In genomic region chr11:62601114-62601363, GRCh38 we compare ENCODE assay signal across 8 cellular contexts. TPM values are rescaled to one million over a fixed set of nuclear protein-coding genes. Genes with fewer than 3 reads are reported as not detected.
DNase-seq lines count a peak whose midpoint lies in the region; ATAC-seq, FAIRE-seq and TF ChIP-seq lines count a peak whose summit lies in the region.

No MANE protein-coding gene starts in this region.

- ATAC-seq in naive thymus-derived CD4-positive, alpha-beta T cell: no peak
- ATAC-seq in GM19328 (IDR thresholded peaks at IDR 0.05; ENCODE audit: unreplicated experiment): no peak
- no peak for ATAC-seq in HG02938 (IDR thresholded peaks at IDR 0.05; ENCODE audit: unreplicated experiment)

- peaks cover 11 to 57% (median 39%) of the 10 kb centered on the region in 5 donors for H3K36me3 Mint-ChIP-seq in naive thymus-derived CD4-positive, alpha-beta T cell

- H3K9ac ChIP-seq in endothelial cell of umbilical vein (replicated peaks; ENCODE audit: extremely low read depth, insufficient read depth, low read length): peak overlapping the region; percentile 89

- no TSS peak for BruUV-seq in endothelial cell of umbilical vein (replicated peaks; lab: Mats Ljungman, UMichigan)

- dilution Hi-C loops in endothelial cell of umbilical vein (cut with MboI; ENCODE audit: extremely low pct_ligation_motif_present, low sequenced_read_pairs): no loop called here

- H3K27ac ChIP-seq in endothelial cell of umbilical vein (ENCODE audit: insufficient read depth, low read depth, low read length): peak overlapping the region; percentile 54
- H3K27ac ChIP-seq in naive thymus-derived CD4-positive, alpha-beta T cell (ENCODE audit: low read depth, low read length): peak overlapping the region; percentile 98

- peak overlapping the region; percentile 90 to 98 (median 97) for H3K27ac Mint-ChIP-seq in naive thymus-derived CD4-positive, alpha-beta T cell

- no peak overlapping the region for H3K4me2 ChIP-seq in endothelial cell of umbilical vein (ENCODE audit: insufficient read depth, low read length)

- H3K79me2 ChIP-seq in endothelial cell of umbilical vein (ENCODE audit: control insufficient read depth, insufficient read depth, low read length): peaks cover 45% of the 10 kb centered on the region

- TF ChIP-seq CTCF in endothelial cell of umbilical vein (IDR thresholded peaks at IDR 0.05; ENCODE audit: extremely low read depth in 1 of 2, insufficient read depth in 1 of 2, low read depth in 1 of 2, low read length in 2 of 2): no peak

- H3K4me3 Mint-ChIP-seq in naive thymus-derived CD4-positive, alpha-beta T cell: peak overlapping the region; percentile 85 to 99 (median 94)

- peak; percentile 52 for TF ChIP-seq POLR2A in endothelial cell of umbilical vein (IDR thresholded peaks at IDR 0.05; ENCODE audit: low read depth, low read length)

- POLR2A ChIA-PET in HEK293T (lab: Yijun Ruan, JAX) (interaction anchor here (0.7 to 3.4 kb wide), 12 partner anchors 9 to 127 kb away, joined by 3 to 105 read pairs (median 8); partner anchors contain the start of genes B3GAT3, C11orf98, CSKMT and EEF1G), endothelial cell of umbilical vein (lab: Charles Lee) (interaction anchor here (1.0 to 2.1 kb wide), 5 partner anchors 10 to 240 kb away, joined by 5 to 19 read pairs (median 5); partner anchors contain the start of genes C11orf98, CSKMT, EEF1G and TUT1)
- POLR2A ChIA-PET in naive thymus-derived CD4-positive, alpha-beta T cell (lab: Charles Lee): interaction anchor here (1.0 to 15.2 kb wide), 25 partner anchors 7 to 280 kb away, joined by 3 to 219 read pairs (median 7); partner anchors contain the start of genes B3GAT3, C11orf98, CSKMT and EEF1G

- H3K9me3 Mint-ChIP-seq in naive thymus-derived CD4-positive, alpha-beta T cell: peaks cover 0 to 1% (median 0%) of the 10 kb centered on the region in 11 donors

- H2AFZ ChIP-seq in endothelial cell of umbilical vein (ENCODE audit: low read depth, low read length): no peak overlapping the region

- CTCF ChIA-PET in HEK293T (lab: Yijun Ruan, JAX): interaction anchor here (0.8 to 2.1 kb wide), 4 partner anchors 9 to 58 kb away, joined by 3 to 9 read pairs (median 6); partner anchors contain the start of genes EML3 and TUT1
- CTCF ChIA-PET in endothelial cell of umbilical vein (lab: Charles Lee): interaction anchor here (1.0 to 3.8 kb wide), 5 partner anchors 9 to 206 kb away, joined by 3 to 29 read pairs (median 13); partner anchors contain the start of genes B3GAT3, EML3 and TUT1
- CTCF ChIA-PET in naive thymus-derived CD4-positive, alpha-beta T cell (lab: Charles Lee): interaction anchor here (0.6 to 1.3 kb wide), 4 partner anchors 9 to 95 kb away, joined by 3 to 13 read pairs (median 6); partner anchors contain the start of gene TUT1

- DNase-seq in CD1c-positive myeloid dendritic cell (ENCODE audit: extremely low spot score) (peak; percentile 57), HEK293T (ENCODE audit: extremely low spot score) (no peak), UCSD-AML1 (lab: John Stamatoyannopoulos, UW; ENCODE audit: unreplicated experiment) (peak; percentile 63), endothelial cell of umbilical vein (ENCODE audit: low read depth, low spot score) (no peak), COLO829 (ENCODE audit: low spot score) (no peak)
- DNase-seq in naive thymus-derived CD4-positive, alpha-beta T cell: no peak

- FAIRE-seq in endothelial cell of umbilical vein (lab: Jason Lieb, UNC): no peak

- H3K9me1 ChIP-seq in endothelial cell of umbilical vein (replicated peaks; ENCODE audit: control insufficient read depth, extremely low read depth, insufficient read depth, low read length): no peaks in the 10 kb centered on the region

- no peaks in the 10 kb centered on the region for H4K20me1 ChIP-seq in endothelial cell of umbilical vein (replicated peaks; ENCODE audit: control insufficient read depth, extremely low read depth, insufficient read depth, low read length)

- H3K4me3 ChIP-seq in endothelial cell of umbilical vein (replicated peaks in 1 of 3; ENCODE audit: insufficient read depth in 1 of 3, low read depth in 1 of 3, low read length in 3 of 3): peak overlapping the region; percentile 61 to 98 (median 92)
- H3K4me3 ChIP-seq in naive thymus-derived CD4-positive, alpha-beta T cell (ENCODE audit: low read length): peak overlapping the region; percentile 71

- intact Hi-C loops in endothelial cell of umbilical vein (cut with micrococcal nuclease): loop anchor here (1.0 to 2.0 kb wide), 2 partner anchors 11 to 106 kb away; partner anchors contain the start of genes BSCL2, EML3 and GNG3
- intact Hi-C loops in naive thymus-derived CD4-positive, alpha-beta T cell (cut with micrococcal nuclease): loop anchor here (1.0 to 5.0 kb wide), 6 partner anchors 11 to 256 kb away; partner anchors contain the start of genes EML3 (in 1 of the 2), GANAB (in 1 of the 2), HNRNPUL2 (in 1 of the 2) and UBXN1 (in 1 of the 2)

- no peaks in the 10 kb centered on the region for H3K27me3 Mint-ChIP-seq in naive thymus-derived CD4-positive, alpha-beta T cell

- H3K4me1 Mint-ChIP-seq in naive thymus-derived CD4-positive, alpha-beta T cell: peaks cover 43 to 64% (median 51%) of the 10 kb centered on the region in 7 donors

- no peaks in the 10 kb centered on the region for H3K27me3 ChIP-seq in endothelial cell of umbilical vein (ENCODE audit: control insufficient read depth in 2 of 2, insufficient read depth in 2 of 2, low read length in 2 of 2)
- H3K27me3 ChIP-seq in naive thymus-derived CD4-positive, alpha-beta T cell (ENCODE audit: control insufficient read depth in 2 of 2, insufficient read depth in 2 of 2, low read length in 2 of 2): no peaks in the 10 kb centered on the region

- H3K4me1 ChIP-seq in endothelial cell of umbilical vein (ENCODE audit: control insufficient read depth, extremely low read depth, insufficient read depth, low read length): peaks cover 19% of the 10 kb centered on the region
- H3K4me1 ChIP-seq in naive thymus-derived CD4-positive, alpha-beta T cell (ENCODE audit: control insufficient read depth in 2 of 2, insufficient read depth in 2 of 2, low read length in 2 of 2): peaks cover 19 to 23% of the 10 kb centered on the region in 2 donors

- peaks cover 16 to 28% of the 10 kb centered on the region in 2 experiments for H3K36me3 ChIP-seq in endothelial cell of umbilical vein (ENCODE audit: control insufficient read depth in 2 of 2, extremely low read depth in 1 of 2, insufficient read depth in 2 of 2, low read length in 2 of 2)
- H3K36me3 ChIP-seq in naive thymus-derived CD4-positive, alpha-beta T cell (ENCODE audit: control insufficient read depth in 2 of 3, insufficient read depth in 3 of 3, low read length in 3 of 3): peaks cover 12 to 62% (median 30%) of the 10 kb centered on the region in 3 experiments

- H3K9me3 ChIP-seq in endothelial cell of umbilical vein (replicated peaks; ENCODE audit: control insufficient read depth, insufficient read depth, low read length): no peaks in the 10 kb centered on the region
- no peaks in the 10 kb centered on the region for H3K9me3 ChIP-seq in naive thymus-derived CD4-positive, alpha-beta T cell (ENCODE audit: control insufficient read depth in 2 of 3, low read length in 3 of 3)

RNA-seq across cellular contexts. Expression of gene MTA2, which starts 0.6 kb away (rescaled TPM):
- total RNA-seq in endothelial cell of umbilical vein: 166 and 176 TPM in 2 replicates
- 30.2 and 40.4 TPM in 2 replicates for polyA plus RNA-seq in endothelial cell of umbilical vein
- polyA plus RNA-seq in endothelial cell of umbilical vein (2011; cell fraction: cytosol; rRNA removed): 30.0 and 32.2 TPM in 2 replicates
- 111 and 132 TPM in 2 replicates for polyA plus RNA-seq in endothelial cell of umbilical vein (2011; cell fraction: nucleus; rRNA removed)
- polyA plus RNA-seq in endothelial cell of umbilical vein (2012): 108 and 120 TPM in 2 replicates
- polyA minus RNA-seq in endothelial cell of umbilical vein: 91.6 and 95.5 TPM in 2 replicates
- polyA minus RNA-seq in endothelial cell of umbilical vein (2011; cell fraction: cytosol; rRNA and poly(A)+ RNA removed): 51.8 TPM
- 40.3 and 57.1 TPM in 2 replicates for polyA minus RNA-seq in endothelial cell of umbilical vein (2011; cell fraction: nucleus; rRNA and poly(A)+ RNA removed)
- total RNA-seq in naive thymus-derived CD4-positive, alpha-beta T cell: 100 to 1,000 TPM; 134 to 238 (median 199) TPM
- 10 to 100 TPM; 25.6 to 46.4 TPM for polyA plus RNA-seq in naive thymus-derived CD4-positive, alpha-beta T cell

RNA-seq across cellular contexts. Expression of gene TUT1, which starts 9.7 kb away (rescaled TPM):
- 16.9 and 17.8 TPM in 2 replicates for total RNA-seq in endothelial cell of umbilical vein
- 11.5 and 12.7 TPM in 2 replicates for polyA plus RNA-seq in endothelial cell of umbilical vein
- polyA plus RNA-seq in endothelial cell of umbilical vein (2011; cell fraction: cytosol; rRNA removed): 7.1 and 9.3 TPM in 2 replicates
- 45.0 and 48.0 TPM in 2 replicates for polyA plus RNA-seq in endothelial cell of umbilical vein (2011; cell fraction: nucleus; rRNA removed)
- 10.6 and 12.9 TPM in 2 replicates for polyA plus RNA-seq in endothelial cell of umbilical vein (2012)
- 8.6 and 9.0 TPM in 2 replicates for polyA minus RNA-seq in endothelial cell of umbilical vein
- 16.0 TPM for polyA minus RNA-seq in endothelial cell of umbilical vein (2011; cell fraction: cytosol; rRNA and poly(A)+ RNA removed)
- 5.2 and 7.6 TPM in 2 replicates for polyA minus RNA-seq in endothelial cell of umbilical vein (2011; cell fraction: nucleus; rRNA and poly(A)+ RNA removed)
- total RNA-seq in naive thymus-derived CD4-positive, alpha-beta T cell: 10 to 100 TPM; 34.5 to 54.6 (median 37.4) TPM
- polyA plus RNA-seq in naive thymus-derived CD4-positive, alpha-beta T cell: 10 to 100 TPM; 20.2 to 25.4 TPM

RNA-seq across cellular contexts. Expression of gene EML3, which starts 11.5 kb away (rescaled TPM):
- total RNA-seq in endothelial cell of umbilical vein: 101 and 110 TPM in 2 replicates
- 75.7 and 78.3 TPM in 2 replicates for polyA plus RNA-seq in endothelial cell of umbilical vein
- 27.7 and 29.7 TPM in 2 replicates for polyA plus RNA-seq in endothelial cell of umbilical vein (2011; cell fraction: cytosol; rRNA removed)
- 297 and 324 TPM in 2 replicates for polyA plus RNA-seq in endothelial cell of umbilical vein (2011; cell fraction: nucleus; rRNA removed)
- polyA plus RNA-seq in endothelial cell of umbilical vein (2012): 60.5 and 84.3 TPM in 2 replicates
- 61.5 and 71.2 TPM in 2 replicates for polyA minus RNA-seq in endothelial cell of umbilical vein
- polyA minus RNA-seq in endothelial cell of umbilical vein (2011; cell fraction: cytosol; rRNA and poly(A)+ RNA removed): 19.6 TPM
- polyA minus RNA-seq in endothelial cell of umbilical vein (2011; cell fraction: nucleus; rRNA and poly(A)+ RNA removed): 36.6 and 42.9 TPM in 2 replicates
- total RNA-seq in naive thymus-derived CD4-positive, alpha-beta T cell: 100 to 1,000 TPM; 152 to 209 (median 188) TPM
- polyA plus RNA-seq in naive thymus-derived CD4-positive, alpha-beta T cell: 10 to 100 TPM; 14.6 to 23.9 TPM

RNA-seq across cellular contexts. Expression of gene ROM1, which starts 12.0 kb away (rescaled TPM):
- total RNA-seq in endothelial cell of umbilical vein: 8.2 and 8.8 TPM in 2 replicates
- polyA plus RNA-seq in endothelial cell of umbilical vein: 4.8 and 5.3 TPM in 2 replicates
- 7.0 and 8.7 TPM in 2 replicates for polyA plus RNA-seq in endothelial cell of umbilical vein (2011; cell fraction: cytosol; rRNA removed)
- 2.7 and 3.5 TPM in 2 replicates for polyA plus RNA-seq in endothelial cell of umbilical vein (2011; cell fraction: nucleus; rRNA removed)
- polyA plus RNA-seq in endothelial cell of umbilical vein (2012): 7.9 and 11.8 TPM in 2 replicates
- 2.4 and 5.5 TPM in 2 replicates for polyA minus RNA-seq in endothelial cell of umbilical vein
- 4.2 TPM for polyA minus RNA-seq in endothelial cell of umbilical vein (2011; cell fraction: cytosol; rRNA and poly(A)+ RNA removed)
- 0.53 and 0.82 TPM in 2 replicates for polyA minus RNA-seq in endothelial cell of umbilical vein (2011; cell fraction: nucleus; rRNA and poly(A)+ RNA removed)
- total RNA-seq in naive thymus-derived CD4-positive, alpha-beta T cell: 1 to 10 TPM; 1.2 to 2.4 (median 2.0) TPM
- under 1 TPM in 1 of 2 donors, not detected in 1; 0.51 TPM for polyA plus RNA-seq in naive thymus-derived CD4-positive, alpha-beta T cell

RNA-seq across cellular contexts. Expression of gene B3GAT3, which starts 20.7 kb away (rescaled TPM):
- total RNA-seq in endothelial cell of umbilical vein: 31.6 and 35.0 TPM in 2 replicates
- 37.2 and 48.0 TPM in 2 replicates for polyA plus RNA-seq in endothelial cell of umbilical vein
- 21.9 and 31.2 TPM in 2 replicates for polyA plus RNA-seq in endothelial cell of umbilical vein (2011; cell fraction: cytosol; rRNA removed)
- 25.1 and 31.1 TPM in 2 replicates for polyA plus RNA-seq in endothelial cell of umbilical vein (2011; cell fraction: nucleus; rRNA removed)
- 16.2 and 26.3 TPM in 2 replicates for polyA plus RNA-seq in endothelial cell of umbilical vein (2012)
- polyA minus RNA-seq in endothelial cell of umbilical vein: 7.9 and 9.5 TPM in 2 replicates
- 31.6 TPM for polyA minus RNA-seq in endothelial cell of umbilical vein (2011; cell fraction: cytosol; rRNA and poly(A)+ RNA removed)
- polyA minus RNA-seq in endothelial cell of umbilical vein (2011; cell fraction: nucleus; rRNA and poly(A)+ RNA removed): 5.8 and 6.0 TPM in 2 replicates
- 10 to 100 TPM; 55.8 to 78.1 (median 71.2) TPM for total RNA-seq in naive thymus-derived CD4-positive, alpha-beta T cell
- polyA plus RNA-seq in naive thymus-derived CD4-positive, alpha-beta T cell: 10 to 100 TPM; 35.0 to 41.9 TPM

Comparison
In these comparisons a context has a peak if more than half of its experiments do, and no peak if none do; other contexts are left out.
1. DNase-seq: peak in CD1c-positive myeloid dendritic cell (single experiment) and UCSD-AML1 (single experiment); none in HEK293T (single experiment), endothelial cell of umbilical vein (single experiment), naive thymus-derived CD4-positive, alpha-beta T cell (0 of 9) and COLO829 (single experiment).